Comparison of ENCODE assay signal across 21 cellular contexts in genomic region chr17:15913826-15914225, GRCh38.
"Had no signal": no experiment of that assay in that cellular context is flagged by ENCODE, and none has a peak within 500 bp of the region (broad histone marks: within the 10 kb centered on the region; RNA-seq: fewer than 3 reads in every experiment).

No MANE protein-coding gene starts in this region.

- H3K27ac Mint-ChIP-seq: activated CD4-positive, alpha-beta T cell treated with anti-CD3 and anti-CD28 coated beads for 36 hours; activated T-cell treated with anti-CD3 and anti-CD28 coated beads, Interleukin-2, amount 50 U/mL, for 24 hours; activated T-helper 2 cell treated with anti-CD3 and anti-CD28 coated beads, Interferon-gamma antibody, Interleukin-2, Interleukin-4, amounts not matched to agents 10 μg/mL and 5 μg/mL and 100 μg/mL, durations not matched to agents 14 hours and 24 hours and 36 hours; dendritic cell treated with granulocyte-macrophage colony-stimulating factor and Interleukin-4, amounts not matched to agents 40 ng/mL and 50 ng/mL, for 4 days; memory B cell; T-helper 2 cell treated with Interferon-gamma antibody and Interleukin-4, amounts not matched to agents 5 μg/mL and 100 μg/mL, for 36 hours; WTC11 had no signal

- H3K4me3 ChIP-seq: mucosa of descending colon, pancreas, right lobe of liver, smooth muscle cell, stomach, testis, upper lobe of left lung had no signal

- H3K4me2 ChIP-seq: smooth muscle cell had no signal

- H3K36me3 ChIP-seq: pancreas, right lobe of liver, stomach, upper lobe of left lung had no signal

- H3K27ac ChIP-seq: pancreas, right lobe of liver, stomach, testis, upper lobe of left lung had no signal

- H3K9me3 ChIP-seq: mucosa of descending colon, pancreas, right lobe of liver, stomach, testis, upper lobe of left lung had no signal

- H3K4me3 Mint-ChIP-seq: activated CD4-positive, alpha-beta T cell treated with anti-CD3 and anti-CD28 coated beads for 36 hours; activated T-cell treated with anti-CD3 and anti-CD28 coated beads, Interleukin-2, amount 50 U/mL, for 24 hours; brain; dendritic cell treated with granulocyte-macrophage colony-stimulating factor and Interleukin-4, amounts not matched to agents 40 ng/mL and 50 ng/mL, for 4 days; memory B cell; naive B cell; T-helper 2 cell treated with Interferon-gamma antibody and Interleukin-4, amounts not matched to agents 5 μg/mL and 100 μg/mL, for 36 hours; WTC11 had no signal

- H3K4me1 Mint-ChIP-seq: activated CD4-positive, alpha-beta T cell treated with anti-CD3 and anti-CD28 coated beads for 36 hours; memory B cell; naive B cell had no signal

- H3K36me3 Mint-ChIP-seq: brain, memory B cell, naive B cell had no signal

- H3K4me1 ChIP-seq: pancreas, right lobe of liver, testis had no signal

- H3K9me3 Mint-ChIP-seq: activated T-cell treated with anti-CD3 and anti-CD28 coated beads, Interleukin-2, amount 50 U/mL, for 24 hours; activated T-helper 2 cell treated with anti-CD3 and anti-CD28 coated beads, Interferon-gamma antibody, Interleukin-2, Interleukin-4, amounts not matched to agents 10 μg/mL and 5 μg/mL and 100 μg/mL, durations not matched to agents 14 hours and 24 hours and 36 hours; dendritic cell treated with granulocyte-macrophage colony-stimulating factor and Interleukin-4, amounts not matched to agents 40 ng/mL and 50 ng/mL, for 4 days; naive B cell; T-helper 2 cell treated with Interferon-gamma antibody and Interleukin-4, amounts not matched to agents 5 μg/mL and 100 μg/mL, for 36 hours had no signal

- ATAC-seq: activated CD4-positive, alpha-beta T cell treated with anti-CD3 and anti-CD28 coated beads for 36 hours; mucosa of descending colon; pancreas; WTC11 had no signal

- DNase-seq: activated CD4-positive, alpha-beta T cell treated with anti-CD3 and anti-CD28 coated beads for 36 hours; activated CD4-positive, alpha-beta T cell treated with anti-CD3 and anti-CD28 coated beads, Interleukin-2, amount 50 U/mL, for 48 hours; activated naive CD4-positive, alpha-beta T cell treated with Interleukin-2 at 50 U/mL for 16 hours; activated T-cell treated with anti-CD3 and anti-CD28 coated beads, Interleukin-2, amount 50 U/mL, for 24 hours; effector CD8-positive, alpha-beta T cell; kidney glomerular epithelial cell; mucosa of descending colon; naive B cell; right lobe of liver; stimulated activated CD4-positive, alpha-beta T cell treated with anti-CD3 and anti-CD28 coated beads, Interleukin-4, amount 100 ng/mL, for 1 hour; testis had no signal

- H3K27me3 ChIP-seq: pancreas, right lobe of liver, testis had no signal
